ENCODE assay signal across 4 cellular contexts in the genomic region with DNA sequence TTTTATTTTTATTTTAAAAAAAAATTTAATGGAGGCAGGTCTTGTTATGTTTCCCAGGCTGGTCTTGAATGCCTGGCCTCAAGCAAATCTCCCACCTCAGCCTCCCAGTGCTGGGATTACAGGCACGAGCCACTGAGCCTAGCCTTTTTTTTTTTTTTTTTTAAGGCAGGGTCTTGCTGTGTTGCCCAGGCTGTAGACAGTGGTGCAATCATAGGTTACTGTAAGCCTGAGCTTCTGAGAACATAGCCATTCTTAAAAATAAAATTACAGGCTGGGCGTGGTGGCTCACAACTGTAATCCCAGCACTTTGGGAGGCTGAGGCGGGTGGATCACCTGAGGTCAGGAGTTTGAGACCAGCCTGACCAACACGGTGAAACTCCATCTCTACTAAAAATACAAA. TPM values are rescaled to one million over a fixed set of nuclear protein-coding genes. Genes with fewer than 3 reads are reported as not detected.
"Had no signal": no experiment of that assay in that cellular context is flagged by ENCODE, and none has a peak within 500 bp of the region (broad histone marks: within the 10 kb centered on the region; RNA-seq: fewer than 3 reads in every experiment).

No MANE protein-coding gene starts in this region.

RNA-seq across cellular contexts. Expression of a gene that starts 14.7 kb away (rescaled TPM):
- total RNA-seq: HT1080, IMR-90 had no signal
- polyA plus RNA-seq: IgD-negative memory B cell, IMR-90 had no signal

RNA-seq across cellular contexts. Expression of a gene that starts 29.9 kb away (rescaled TPM):
- total RNA-seq: HT1080, IMR-90 had no signal
- polyA plus RNA-seq: IgD-negative memory B cell, IMR-90 had no signal

RNA-seq across cellular contexts. Expression of a gene that starts 36.8 kb away (rescaled TPM):
- total RNA-seq: HT-29, HT1080, IMR-90 had no signal
- polyA plus RNA-seq: IgD-negative memory B cell, IMR-90 had no signal
